In genomic region chr11:7898666-7899283, GRCh38 we compare ENCODE assay signal across 22 cellular contexts. TPM values are rescaled to one million over a fixed set of nuclear protein-coding genes. Genes with fewer than 3 reads are reported as not detected.
"Had no signal": no experiment of that assay in that cellular context is flagged by ENCODE, and none has a peak within 500 bp of the region (broad histone marks: within the 10 kb centered on the region; RNA-seq: fewer than 3 reads in every experiment).

No MANE protein-coding gene starts in this region.

- H3K4me1 Mint-ChIP-seq: T-helper 17 cell had no signal

- H3K4me3 ChIP-seq: MG63, SJCRH30 had no signal

- H3K9me3 ChIP-seq: SJCRH30 had no signal

- H3K27ac ChIP-seq: RWPE1, SJCRH30 had no signal

- DNase-seq: IMR-90, Karpas-422, KG1, MG63, NCI-H1092, NCI-H1436, NCI-H187, NCI-H2029, NCI-H2081 treated with DMSO at 0.1 percent for 48 hours, NCI-H2171, NCI-H226, NCI-H446, NCI-H510A, NCI-H524 treated with DMSO at 0.1 percent for 48 hours, SHP77 treated with DMSO at 0.1 percent for 48 hours, SJCRH30, T-helper 1 cell, T-helper 17 cell had no signal

- H3K27ac Mint-ChIP-seq: T-helper 17 cell had no signal

- H3K36me3 ChIP-seq: MG63, SJCRH30 had no signal

- ATAC-seq: HepG2, SK-N-SH treated with all-trans-retinoic acid at 6 μM for 48 hours, T-helper 17 cell had no signal

- H3K4me1 ChIP-seq: SJCRH30 had no signal

- H3K4me3 Mint-ChIP-seq: T-helper 17 cell had no signal

- H3K27me3 ChIP-seq: MG63, SJCRH30 had no signal

RNA-seq across cellular contexts. Expression of gene OR10A6, which starts 32.3 kb away (rescaled TPM):
- total RNA-seq: HepG2, IMR-90, SJCRH30, T-helper 17 cell had no signal
- polyA plus RNA-seq: HepG2 had no signal

RNA-seq across cellular contexts. Expression of gene OR10A3, which starts 42.7 kb away (rescaled TPM):
- total RNA-seq: HepG2, HT1080, IMR-90, SJCRH30, T-helper 17 cell had no signal
- polyA plus RNA-seq: HepG2 had no signal
